2 cellular contexts compared by ENCODE assay signal in genomic region chr5:78975035-78975434, GRCh38.
TF ChIP-seq lines count a peak whose summit lies in the region.

No MANE protein-coding gene starts in this region.

TF ChIP-seq in HepG2, 621 proteins besides CTCF, POLR2A, EP300 and RAD21:
- TF ChIP-seq ZNF30 (CRISPR knock-in tag; IDR thresholded peaks at IDR 0.05) (no peak), CCAR2 (optimal IDR thresholded peaks at IDR 0.05; ENCODE audit: low read depth, low read length) (no peak), THAP9 (CRISPR knock-in tag; IDR thresholded peaks at IDR 0.05; ENCODE audit: borderline replicate concordance) (no peak), ZNF644 (CRISPR knock-in tag; IDR thresholded peaks at IDR 0.05; ENCODE audit: low read depth) (no peak), ZNF772 (CRISPR knock-in tag; IDR thresholded peaks at IDR 0.05) (no peak), ZNF616 (CRISPR knock-in tag; IDR thresholded peaks at IDR 0.05; ENCODE audit: low read depth) (no peak), ZNF687 (CRISPR knock-in tag; IDR thresholded peaks at IDR 0.05) (peak; percentile 68), GATA4 (IDR thresholded peaks at IDR 0.05; ENCODE audit: borderline replicate concordance, low read depth) (no peak), MAF1 (CRISPR knock-in tag; IDR thresholded peaks at IDR 0.05; ENCODE audit: borderline replicate concordance) (no peak), MED1 (CRISPR knock-in tag; IDR thresholded peaks at IDR 0.05) (no peak), SALL1 (CRISPR knock-in tag; IDR thresholded peaks at IDR 0.05) (0 out of 2 replicates have a peak, but pooled peaks have one; percentile 9), ZNF143 (CRISPR knock-in tag; IDR thresholded peaks at IDR 0.05) (peak; percentile 50; the same call in 1 of the 2 replicates), MIER3 (CRISPR knock-in tag; IDR thresholded peaks at IDR 0.05; ENCODE audit: borderline replicate concordance) (no peak), PCBP1 (IDR thresholded peaks at IDR 0.05; ENCODE audit: borderline replicate concordance, low read depth, low read length) (no peak), SMARCE1 (IDR thresholded peaks at IDR 0.05; ENCODE audit: borderline replicate concordance) (no peak), ZNF331 (CRISPR knock-in tag; IDR thresholded peaks at IDR 0.05) (no peak), TARDBP (CRISPR knock-in tag; IDR thresholded peaks at IDR 0.05) (no peak), ZNF891 (CRISPR knock-in tag; IDR thresholded peaks at IDR 0.05) (no peak), TEAD3 (CRISPR knock-in tag; optimal IDR thresholded peaks at IDR 0.05; ENCODE audit: borderline replicate concordance) (no peak), ZNF605 (CRISPR knock-in tag; IDR thresholded peaks at IDR 0.05) (0 out of 2 replicates have a peak, but pooled peaks have one; percentile 27), ZNF761 (CRISPR knock-in tag; conservative IDR thresholded peaks at IDR 0.05) (no peak)
- TF ChIP-seq, protein P1, sequence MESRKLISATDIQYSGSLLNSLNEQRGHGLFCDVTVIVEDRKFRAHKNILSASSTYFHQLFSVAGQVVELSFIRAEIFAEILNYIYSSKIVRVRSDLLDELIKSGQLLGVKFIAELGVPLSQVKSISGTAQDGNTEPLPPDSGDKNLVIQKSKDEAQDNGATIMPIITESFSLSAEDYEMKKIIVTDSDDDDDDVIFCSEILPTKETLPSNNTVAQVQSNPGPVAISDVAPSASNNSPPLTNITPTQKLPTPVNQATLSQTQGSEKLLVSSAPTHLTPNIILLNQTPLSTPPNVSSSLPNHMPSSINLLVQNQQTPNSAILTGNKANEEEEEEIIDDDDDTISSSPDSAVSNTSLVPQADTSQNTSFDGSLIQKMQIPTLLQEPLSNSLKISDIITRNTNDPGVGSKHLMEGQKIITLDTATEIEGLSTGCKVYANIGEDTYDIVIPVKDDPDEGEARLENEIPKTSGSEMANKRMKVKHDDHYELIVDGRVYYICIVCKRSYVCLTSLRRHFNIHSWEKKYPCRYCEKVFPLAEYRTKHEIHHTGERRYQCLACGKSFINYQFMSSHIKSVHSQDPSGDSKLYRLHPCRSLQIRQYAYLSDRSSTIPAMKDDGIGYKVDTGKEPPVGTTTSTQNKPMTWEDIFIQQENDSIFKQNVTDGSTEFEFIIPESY (CRISPR knock-in tag; IDR thresholded peaks at IDR 0.05), result no peak

TF ChIP-seq in H1, 55 proteins besides CTCF, POLR2A, EP300 and RAD21:
- no peak for TF ChIP-seq CEBPB (IDR thresholded peaks at IDR 0.05; ENCODE audit: low read depth, low read length)
- TF ChIP-seq TAF7 (optimal IDR thresholded peaks at IDR 0.05; ENCODE audit: borderline replicate concordance, low read depth, low read length), result peak; percentile 38
- 0 out of 2 replicates have a peak, but pooled peaks have one; percentile 39 for TF ChIP-seq MAX (IDR thresholded peaks at IDR 0.05)
- no peak for TF ChIP-seq CHD1 (IDR thresholded peaks at IDR 0.05; ENCODE audit: low read depth, low read length)
- no peak for TF ChIP-seq KDM5A (IDR thresholded peaks at IDR 0.05; ENCODE audit: low read length)
